37 cellular contexts compared by ENCODE assay signal in the genomic region with DNA sequence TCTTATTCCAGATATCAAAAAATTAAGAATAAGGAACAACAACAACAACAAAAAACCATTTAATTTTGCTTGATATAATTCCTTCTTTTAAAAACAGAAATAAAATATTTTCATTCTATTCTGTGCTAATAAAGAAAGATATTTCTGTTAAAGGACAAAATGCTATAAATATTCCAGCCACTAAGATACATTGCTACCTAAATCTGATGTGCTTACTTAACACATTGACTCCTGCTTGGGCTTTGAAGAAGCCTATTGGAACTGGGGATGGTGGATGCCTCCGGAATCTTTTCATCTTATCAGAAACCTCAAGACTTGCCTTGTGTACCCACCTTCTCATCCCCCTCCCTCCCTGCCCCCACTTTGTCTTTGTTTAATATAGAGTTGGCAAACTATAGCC.
"Had no signal": no experiment of that assay in that cellular context is flagged by ENCODE, and none has a peak within 500 bp of the region (broad histone marks: within the 10 kb centered on the region; RNA-seq: fewer than 3 reads in every experiment).

No MANE protein-coding gene starts in this region.

- H3K36me3 Mint-ChIP-seq: activated CD4-positive, alpha-beta memory T cell treated with anti-CD3 and anti-CD28 coated beads for 36 hours; activated naive CD4-positive, alpha-beta T cell treated with anti-CD3 and anti-CD28 coated beads, Interleukin-2, amount 50 U/mL, for 72 hours; activated naive CD8-positive, alpha-beta T cell treated with anti-CD3 and anti-CD28 coated beads for 36 hours had no signal

- ATAC-seq: activated CD4-positive, alpha-beta T cell treated with anti-CD3 and anti-CD28 coated beads for 36 hours; activated CD4-positive, CD25-positive, alpha-beta regulatory T cell treated with anti-CD3 and anti-CD28 coated beads, Interleukin-2, amount 50 U/mL, for 24 hours; activated CD8-positive, alpha-beta T cell treated with anti-CD3 and anti-CD28 coated beads for 36 hours; activated naive CD4-positive, alpha-beta T cell treated with anti-CD3 and anti-CD28 coated beads, Interleukin-2, amount 50 U/mL, for 72 hours; activated T-cell treated with anti-CD3 and anti-CD28 coated beads, Interleukin-2, amount 50 U/mL, for 4 hours; activated T-cell treated with anti-CD3 and anti-CD28 coated beads, Interleukin-2, amount 50 U/mL, for 72 hours; activated T-helper 17 cell treated with anti-CD3 and anti-CD28 coated beads, Interleukin-2, amount 50 U/mL, for 72 hours; body of pancreas had no signal

- H3K27ac ChIP-seq: adrenal gland, body of pancreas, brain microvascular endothelial cell, breast epithelium, VCaP had no signal

- FAIRE-seq: astrocyte had no signal

- H3K9me3 ChIP-seq: adrenal gland, body of pancreas, breast epithelium had no signal

- H3K9me3 Mint-ChIP-seq: activated CD4-positive, alpha-beta memory T cell treated with anti-CD3 and anti-CD28 coated beads for 36 hours; activated CD4-positive, alpha-beta T cell treated with anti-CD3 and anti-CD28 coated beads, Interleukin-2, amount 10 ng/mL, durations not matched to agents 7 days and 5 days; activated CD8-positive, alpha-beta T cell treated with anti-CD3 and anti-CD28 coated beads for 36 hours; activated naive CD4-positive, alpha-beta T cell treated with anti-CD3 and anti-CD28 coated beads for 36 hours; activated naive CD8-positive, alpha-beta T cell treated with anti-CD3 and anti-CD28 coated beads for 36 hours; activated T-cell treated with anti-CD3 and anti-CD28 coated beads, Interleukin-2, amount 50 U/mL, for 4 hours; activated T-helper 17 cell treated with anti-CD3 and anti-CD28 coated beads, Interleukin-2, amount 50 U/mL, for 72 hours had no signal

- H3K4me3 ChIP-seq: adrenal gland, body of pancreas, breast epithelium had no signal

- H3K27me3 ChIP-seq: adrenal gland, body of pancreas, brain microvascular endothelial cell, breast epithelium had no signal

- H3K27me3 Mint-ChIP-seq: activated CD4-positive, alpha-beta T cell treated with anti-CD3 and anti-CD28 coated beads, Interleukin-2, amount 10 ng/mL, durations not matched to agents 7 days and 5 days had no signal

- H3K4me1 ChIP-seq: adrenal gland, body of pancreas, breast epithelium had no signal

- H3K4me3 Mint-ChIP-seq: activated CD4-positive, alpha-beta memory T cell treated with anti-CD3 and anti-CD28 coated beads for 36 hours; activated CD4-positive, alpha-beta T cell treated with anti-CD3 and anti-CD28 coated beads for 36 hours; activated CD4-positive, alpha-beta T cell treated with anti-CD3 and anti-CD28 coated beads, Interleukin-2, amount 10 ng/mL, durations not matched to agents 7 days and 5 days; activated CD8-positive, alpha-beta T cell treated with anti-CD3 and anti-CD28 coated beads for 36 hours; activated naive CD4-positive, alpha-beta T cell treated with anti-CD3 and anti-CD28 coated beads for 36 hours; activated naive CD8-positive, alpha-beta T cell treated with anti-CD3 and anti-CD28 coated beads for 36 hours; activated T-cell treated with anti-CD3 and anti-CD28 coated beads, Interleukin-2, amount 50 U/mL, for 4 hours; activated T-cell treated with anti-CD3 and anti-CD28 coated beads, Interleukin-2, amount 50 U/mL, for 72 hours; activated T-helper 1 cell treated with anti-CD3 and anti-CD28 coated beads, Interleukin-12 subunit alpha, Interleukin-12 subunit beta, Interleukin-2, Interleukin-4 antibody, amounts not matched to agents 30 ng/mL and 10 ng/mL and 1 ng/mL, durations not matched to agents 14 hours and 24 hours and 36 hours; activated T-helper 17 cell treated with anti-CD3 and anti-CD28 coated beads, Interleukin-2, amount 50 U/mL, for 72 hours; T-helper 1 cell treated with Interleukin-12 subunit alpha and Interleukin-12 subunit beta and Interleukin-4 antibody, amounts not matched to agents 30 μg/mL and 1 μg/mL, for 36 hours; T-helper 2 cell treated with Interferon-gamma antibody and Interleukin-4, amounts not matched to agents 5 μg/mL and 100 μg/mL, for 36 hours had no signal

- H3K27ac Mint-ChIP-seq: activated CD4-positive, alpha-beta memory T cell treated with anti-CD3 and anti-CD28 coated beads for 36 hours; activated CD4-positive, alpha-beta T cell treated with anti-CD3 and anti-CD28 coated beads for 36 hours; activated CD4-positive, alpha-beta T cell treated with anti-CD3 and anti-CD28 coated beads, Interleukin-2, amount 10 ng/mL, durations not matched to agents 7 days and 5 days; activated CD8-positive, alpha-beta T cell treated with anti-CD3 and anti-CD28 coated beads for 36 hours; activated naive CD4-positive, alpha-beta T cell treated with anti-CD3 and anti-CD28 coated beads for 36 hours; activated naive CD4-positive, alpha-beta T cell treated with anti-CD3 and anti-CD28 coated beads, Interleukin-2, amount 50 U/mL, for 72 hours; activated naive CD8-positive, alpha-beta T cell treated with anti-CD3 and anti-CD28 coated beads for 36 hours; activated T-cell treated with anti-CD3 and anti-CD28 coated beads, Interleukin-2, amount 50 U/mL, for 72 hours; activated T-helper 1 cell treated with anti-CD3 and anti-CD28 coated beads, Interleukin-12 subunit alpha, Interleukin-12 subunit beta, Interleukin-2, Interleukin-4 antibody, amounts not matched to agents 30 ng/mL and 10 ng/mL and 1 ng/mL, durations not matched to agents 14 hours and 24 hours and 36 hours; activated T-helper 17 cell treated with anti-CD3 and anti-CD28 coated beads, Interleukin-2, amount 50 U/mL, for 72 hours; T-helper 1 cell treated with Interleukin-12 subunit alpha and Interleukin-12 subunit beta and Interleukin-4 antibody, amounts not matched to agents 30 μg/mL and 1 μg/mL, for 36 hours; T-helper 2 cell treated with Interferon-gamma antibody and Interleukin-4, amounts not matched to agents 5 μg/mL and 100 μg/mL, for 36 hours had no signal

- DNase-seq: activated CD4-positive, alpha-beta memory T cell treated with anti-CD3 and anti-CD28 coated beads for 36 hours; activated CD4-positive, alpha-beta T cell treated with anti-CD3 and anti-CD28 coated beads for 1 hour; activated CD4-positive, alpha-beta T cell treated with anti-CD3 and anti-CD28 coated beads for 36 hours; activated CD4-positive, alpha-beta T cell treated with anti-CD3 and anti-CD28 coated beads for 48 hours; activated CD4-positive, alpha-beta T cell treated with anti-CD3 and anti-CD28 coated beads, Interleukin-2, amount 10 ng/mL, durations not matched to agents 7 days and 5 days; activated CD4-positive, alpha-beta T cell treated with anti-CD3 and anti-CD28 coated beads, Interleukin-2, amount 50 U/mL, for 4 hours; activated CD4-positive, CD25-positive, alpha-beta regulatory T cell; activated CD8-positive, alpha-beta memory T cell treated with anti-CD3 and anti-CD28 coated beads, Interleukin-2, amount 50 U/mL, for 4 hours; activated CD8-positive, alpha-beta T cell treated with anti-CD3 and anti-CD28 coated beads for 36 hours; activated effector memory CD4-positive, alpha-beta T cell treated with anti-CD3 and anti-CD28 coated beads, Interleukin-2, amount 50 U/mL, for 16 hours; activated gamma-delta T cell treated with Interleukin-2 at 50 U/mL for 16 hours; activated naive CD4-positive, alpha-beta T cell; activated naive CD4-positive, alpha-beta T cell treated with anti-CD3 and anti-CD28 coated beads for 36 hours; activated naive CD4-positive, alpha-beta T cell treated with anti-CD3 and anti-CD28 coated beads, Interleukin-2, amount 50 U/mL, for 16 hours; activated naive CD8-positive, alpha-beta T cell treated with anti-CD3 and anti-CD28 coated beads for 36 hours; activated T-cell treated with anti-CD3 and anti-CD28 coated beads for 4 hours; activated T-cell treated with anti-CD3 and anti-CD28 coated beads, Interleukin-2, amount 50 U/mL, for 1 hour; activated T-cell treated with anti-CD3 and anti-CD28 coated beads, Interleukin-2, amount 50 U/mL, for 4 hours; activated T-cell treated with anti-CD3 and anti-CD28 coated beads, Interleukin-2, amount 50 U/mL, for 72 hours; adrenal gland; amniotic stem cell; aorta; body of pancreas; brain microvascular endothelial cell; central memory CD4-positive, alpha-beta T cell; T-helper 1 cell; T-helper 2 cell; T-helper 9 cell had no signal

- H3K4me1 Mint-ChIP-seq: activated CD4-positive, alpha-beta T cell treated with anti-CD3 and anti-CD28 coated beads for 36 hours; activated CD4-positive, alpha-beta T cell treated with anti-CD3 and anti-CD28 coated beads, Interleukin-2, amount 10 ng/mL, durations not matched to agents 7 days and 5 days; activated naive CD8-positive, alpha-beta T cell treated with anti-CD3 and anti-CD28 coated beads for 36 hours; activated T-helper 17 cell treated with anti-CD3 and anti-CD28 coated beads, Interleukin-2, amount 50 U/mL, for 72 hours had no signal

- H3K36me3 ChIP-seq: adrenal gland, brain microvascular endothelial cell, breast epithelium had no signal
